8 cellular contexts compared by ENCODE assay signal in the genomic region with DNA sequence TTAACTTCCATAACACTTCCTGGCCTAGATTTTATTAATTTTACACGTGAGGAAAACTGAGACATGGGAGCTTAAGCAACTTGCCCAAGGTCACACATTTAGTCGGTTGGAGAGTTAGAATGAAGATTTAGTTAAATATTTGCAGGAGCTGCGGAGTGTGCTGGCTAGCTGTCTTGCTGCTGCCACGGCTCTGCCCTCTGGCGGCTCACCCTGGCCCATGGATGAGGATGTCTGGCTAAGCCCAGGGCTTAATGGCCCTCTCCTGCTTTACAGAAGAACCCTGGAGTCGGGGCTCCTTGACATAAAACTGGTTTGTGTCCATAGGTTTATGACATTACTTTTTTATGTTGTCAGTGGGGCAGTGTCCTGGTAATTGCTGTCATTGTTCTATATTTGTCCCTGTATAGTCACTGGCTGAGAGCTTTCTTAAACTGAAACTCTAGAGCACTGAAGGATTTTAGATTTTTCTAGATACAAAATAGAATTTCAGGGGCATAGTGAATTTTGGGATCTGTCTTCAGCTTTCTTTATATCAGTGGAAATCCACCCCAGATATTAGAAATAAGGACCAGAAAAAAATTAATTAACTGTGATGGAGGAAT.
DNase-seq lines count a peak whose midpoint lies in the region; ATAC-seq and TF ChIP-seq lines count a peak whose summit lies in the region.

No MANE protein-coding gene starts in this region.

- H3K9me3 ChIP-seq in upper lobe of right lung: no peaks in the 10 kb centered on the region

- no peak overlapping the region for H3K27ac ChIP-seq in upper lobe of right lung

- H3K27me3 ChIP-seq in kidney epithelial cell (ENCODE audit: control insufficient read depth, insufficient read depth, low read length) (no peaks in the 10 kb centered on the region), upper lobe of right lung (no peaks in the 10 kb centered on the region)

- H3K36me3 ChIP-seq in kidney epithelial cell (ENCODE audit: control insufficient read depth, insufficient read depth, low read length) (no peaks in the 10 kb centered on the region), upper lobe of right lung (no peaks in the 10 kb centered on the region)

- H3K4me3 ChIP-seq in astrocyte of the spinal cord (ENCODE audit: low read depth, low read length) (no peak overlapping the region), kidney epithelial cell (ENCODE audit: low read depth, low read length) (no peak overlapping the region), upper lobe of right lung (no peak overlapping the region)

- in situ Hi-C loops in astrocyte of the spinal cord (cut with HindIII; ENCODE audit: low sequenced_read_pairs): no loop called here

- DNase-seq in AG20443 (ENCODE audit: low spot score) (peak; percentile 80), astrocyte of the spinal cord (ENCODE audit: low read depth, low spot score) (peak; percentile 76), kidney epithelial cell (ENCODE audit: low read depth) (peak; percentile 35), upper lobe of right lung (peak; percentile 83), NCI-H226 (no peak)

- intact Hi-C loops in upper lobe of right lung (cut with DNase I): loop anchor here (10.0 kb wide), 1 partner anchor 196 kb away; no protein-coding TSS in a partner anchor

- peak; percentile 97 for ATAC-seq in upper lobe of right lung
- no peak for ATAC-seq in GM21526 (IDR thresholded peaks at IDR 0.05; ENCODE audit: low FRiP score, unreplicated experiment)
- ATAC-seq in HG03039 (IDR thresholded peaks at IDR 0.05; ENCODE audit: unreplicated experiment): no peak

- H3K4me1 ChIP-seq in upper lobe of right lung: no peaks in the 10 kb centered on the region

- TF ChIP-seq CTCF in LNCAP (IDR thresholded peaks at IDR 0.05) (peak; percentile 87), astrocyte of the spinal cord (IDR thresholded peaks at IDR 0.05; ENCODE audit: low read depth, low read length) (peak; percentile 91), kidney epithelial cell (IDR thresholded peaks at IDR 0.05; ENCODE audit: insufficient read depth, low read length, poor library complexity, severe bottlenecking) (peak; percentile 95), upper lobe of right lung (IDR thresholded peaks at IDR 0.05) (peak; percentile 68)
